In genomic region chr2:23695214-23696162, GRCh38 we compare ENCODE assay signal across 26 cellular contexts.
"Had no signal": no experiment of that assay in that cellular context is flagged by ENCODE, and none has a peak within 500 bp of the region (broad histone marks: within the 10 kb centered on the region; RNA-seq: fewer than 3 reads in every experiment).

No MANE protein-coding gene starts in this region.

- H3K4me3 ChIP-seq: esophagus muscularis mucosa, heart left ventricle, lung, smooth muscle cell, stomach, thyroid gland, upper lobe of right lung had no signal

- H3K36me3 ChIP-seq: thyroid gland had no signal

- H3K27me3 ChIP-seq: esophagus muscularis mucosa, foreskin keratinocyte, heart left ventricle, stomach, thyroid gland, upper lobe of right lung had no signal

- ATAC-seq: foreskin keratinocyte; heart left ventricle; left lobe of liver; stimulated activated naive B cell treated with anti-CD40 and anti-IgM and Interleukin-4, amounts not matched to agents 10 μg/mL and 1 μg/mL and 100 μg/mL, for 72 hours; upper lobe of right lung had no signal

- DNase-seq: activated CD4-positive, alpha-beta memory T cell treated with anti-CD3 and anti-CD28 coated beads, Interleukin-2, amount 10 ng/mL, durations not matched to agents 7 days and 5 days; activated CD4-positive, alpha-beta T cell treated with anti-CD3 and anti-CD28 coated beads, Interleukin-2, amount 10 ng/mL, durations not matched to agents 7 days and 5 days; activated CD8-positive, alpha-beta memory T cell treated with anti-CD3 and anti-CD28 coated beads, Interleukin-2, amount 50 U/mL, for 48 hours; activated gamma-delta T cell; activated T-cell treated with anti-CD3 and anti-CD28 coated beads, Interleukin-2, amount 50 U/mL, for 24 hours; central memory CD4-positive, alpha-beta T cell; dermis blood vessel endothelial cell; effector CD4-positive, alpha-beta T cell; foreskin keratinocyte; immature natural killer cell; kidney; naive B cell; stimulated activated CD4-positive, alpha-beta T cell treated with anti-CD3 and anti-CD28 coated beads, Interleukin-1b, Interleukin-23, amount 100 ng/mL, for 48 hours; stimulated activated CD4-positive, alpha-beta T cell treated with anti-CD3 and anti-CD28 coated beads, Interleukin-4, amount 100 ng/mL, for 4 hours; stimulated activated CD8-positive, alpha-beta memory T cell treated with anti-CD3 and anti-CD28 coated beads, Interleukin-4, amount 100 ng/mL, for 48 hours; stimulated activated naive B cell treated with anti-CD40 and anti-IgM and Interleukin-4, amounts not matched to agents 10 μg/mL and 1 μg/mL and 100 μg/mL, for 72 hours; stomach; T-helper 1 cell; thyroid gland had no signal

- FAIRE-seq: kidney had no signal

- H3K4me2 ChIP-seq: smooth muscle cell had no signal

- H3K4me1 ChIP-seq: foreskin keratinocyte, thyroid gland had no signal

- H3K27ac ChIP-seq: esophagus muscularis mucosa, foreskin keratinocyte, heart left ventricle, stomach, thyroid gland, upper lobe of right lung, VCaP had no signal

- H3K9me3 ChIP-seq: esophagus muscularis mucosa, heart left ventricle, stomach, thyroid gland, upper lobe of right lung had no signal
